Comparison of ENCODE assay signal across 1 cellular context in genomic region chr20:57216669-57217068, GRCh38.
TF ChIP-seq lines count a peak whose summit lies in the region.

No MANE protein-coding gene starts in this region.

TF ChIP-seq in K562, 482 proteins besides CTCF, POLR2A, EP300 and RAD21 (continued from another document):
- TF ChIP-seq ZHX1 (conservative IDR thresholded peaks at IDR 0.05; ENCODE audit: low read length) = no peak
- TF ChIP-seq EWSR1 (IDR thresholded peaks at IDR 0.05; ENCODE audit: borderline replicate concordance, low read depth, partially characterized antibody) = peak; percentile 59
- no peak for TF ChIP-seq ZNF197 (CRISPR knock-in tag; IDR thresholded peaks at IDR 0.05; ENCODE audit: low read depth)
